ENCODE assay signal across 23 cellular contexts in the genomic region with DNA sequence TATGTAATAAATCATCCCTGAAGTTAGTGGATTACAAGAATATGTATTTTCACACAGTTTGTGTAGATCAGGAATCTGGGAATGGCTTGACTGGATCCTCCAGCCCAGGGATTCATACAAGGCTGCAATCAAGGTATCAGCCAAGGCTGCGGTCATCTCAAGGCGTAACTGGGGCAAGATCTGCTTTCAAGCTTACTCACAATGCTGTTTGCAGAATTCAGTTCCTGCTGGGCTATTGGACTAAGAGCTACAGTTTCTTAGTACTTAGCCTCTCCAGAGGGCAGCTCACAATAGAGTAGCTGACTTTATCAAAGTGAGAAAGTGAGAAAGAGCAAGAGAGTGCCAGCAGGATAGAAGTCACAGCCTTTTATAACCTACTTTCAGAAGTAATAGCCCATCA.
"Had no signal": no experiment of that assay in that cellular context is flagged by ENCODE, and none has a peak within 500 bp of the region (broad histone marks: within the 10 kb centered on the region; RNA-seq: fewer than 3 reads in every experiment).

No MANE protein-coding gene starts in this region.

- DNase-seq: islet precursor cell; left ventricle myocardium inferior; naive thymus-derived CD8-positive, alpha-beta T cell; ovary; right lobe of liver; stimulated activated CD4-positive, alpha-beta T cell treated with anti-CD3 and anti-CD28 coated beads, Interleukin-12 subunit alpha, Interleukin-12 subunit beta, amount 100 ng/mL, for 4 hours; stimulated activated CD4-positive, alpha-beta T cell treated with anti-CD3 and anti-CD28 coated beads, Interleukin-15, amount 100 ng/mL, for 24 hours; stimulated activated CD4-positive, alpha-beta T cell treated with anti-CD3 and anti-CD28 coated beads, Interleukin-2, amount 100 ng/mL, for 24 hours; stimulated activated CD4-positive, alpha-beta T cell treated with anti-CD3 and anti-CD28 coated beads, Interleukin-4, amount 100 ng/mL, for 1 hour; stimulated activated naive CD4-positive, alpha-beta T cell; tibial artery; trophoblast cell; upper lobe of right lung had no signal

- H3K4me3 ChIP-seq: hepatocyte, left ventricle myocardium inferior, ovary, right atrium auricular region, right lobe of liver, skin epidermis, suprapubic skin, thoracic aorta, tibial artery, upper lobe of right lung had no signal

- H3K4me2 ChIP-seq: hepatocyte had no signal

- H3K27me3 ChIP-seq: hepatocyte, ovary, right atrium auricular region, right lobe of liver, suprapubic skin, tibial artery, upper lobe of right lung had no signal

- ATAC-seq: naive thymus-derived CD8-positive, alpha-beta T cell; right lobe of liver; upper lobe of right lung had no signal

- H3K27ac ChIP-seq: hepatocyte, left ventricle myocardium inferior, ovary, right atrium auricular region, right lobe of liver, skin epidermis, suprapubic skin, thoracic aorta, tibial artery, upper lobe of right lung had no signal

- H3K36me3 Mint-ChIP-seq: memory B cell had no signal

- H2AFZ ChIP-seq: hepatocyte had no signal

- H3K9me3 Mint-ChIP-seq: stimulated activated naive CD8-positive, alpha-beta T cell treated with anti-CD3 and anti-CD28 coated beads, Interleukin-15, Interleukin-2, amounts not matched to agents 100 ng/mL and 50 ng/mL, for 24 hours had no signal

- H3K4me1 Mint-ChIP-seq: memory B cell; naive thymus-derived CD8-positive, alpha-beta T cell; nephron had no signal

- FAIRE-seq: urothelium cell line had no signal

- H3K9me3 ChIP-seq: ovary, right lobe of liver, suprapubic skin, thoracic aorta, tibial artery, upper lobe of right lung had no signal

- H3K4me3 Mint-ChIP-seq: memory B cell; naive thymus-derived CD8-positive, alpha-beta T cell; nephron; stimulated activated naive CD8-positive, alpha-beta T cell treated with anti-CD3 and anti-CD28 coated beads, Interleukin-15, Interleukin-2, amounts not matched to agents 100 ng/mL and 50 ng/mL, for 24 hours had no signal

- H3K36me3 ChIP-seq: left ventricle myocardium inferior, ovary, right atrium auricular region, right lobe of liver, suprapubic skin, thoracic aorta, tibial artery, upper lobe of right lung had no signal

- H3K27ac Mint-ChIP-seq: memory B cell; naive thymus-derived CD8-positive, alpha-beta T cell; nephron; progenitor cell of endocrine pancreas; stimulated activated naive CD8-positive, alpha-beta T cell treated with anti-CD3 and anti-CD28 coated beads, Interleukin-15, Interleukin-2, amounts not matched to agents 100 ng/mL and 50 ng/mL, for 24 hours had no signal

- H3K79me2 ChIP-seq: hepatocyte had no signal
